In the genomic region with DNA sequence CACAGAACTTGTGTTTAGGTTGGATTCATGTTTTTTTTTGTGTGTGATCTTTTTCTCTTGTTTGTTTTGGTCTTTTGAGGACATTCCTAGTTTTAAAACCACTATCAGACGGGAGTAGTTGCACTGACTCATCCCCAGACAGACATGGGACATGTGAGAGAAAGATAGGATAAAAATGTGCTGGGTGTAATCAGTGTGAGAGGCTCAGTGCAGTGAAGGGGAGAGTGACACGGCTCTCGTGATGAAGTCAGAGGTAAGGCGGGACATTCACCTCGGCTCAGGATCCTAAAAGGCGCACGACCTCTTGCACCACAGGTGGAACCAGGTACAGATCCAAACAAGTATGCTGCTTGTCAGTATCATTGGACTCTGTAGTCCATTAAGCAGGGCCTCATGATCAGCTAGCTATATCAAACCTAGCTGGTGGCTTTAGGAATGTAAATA, we compare ENCODE assay signal across 10 cellular contexts. TPM values are rescaled to one million over a fixed set of nuclear protein-coding genes. Genes with fewer than 3 reads are reported as not detected.
A peak's percentile ranks its signal among the peaks of the same experiment; 100 is the strongest.
DNase-seq lines count a peak whose midpoint lies in the region; ATAC-seq and TF ChIP-seq lines count a peak whose summit lies in the region.
"Had no signal": no experiment of that assay in that cellular context is flagged by ENCODE, and none has a peak within 500 bp of the region (broad histone marks: within the 10 kb centered on the region; RNA-seq: fewer than 3 reads in every experiment).

No MANE protein-coding gene starts in this region.

- H3K4me2 ChIP-seq in KMS-11, result peak overlapping the region; percentile 10; the same call in 1 of the 2 replicates

- WGBS in upper lobe of left lung, 2 donors, result 80% methylated on average over 7 of the region's 7 CpGs
- WGBS in body of pancreas, 2 donors, result 79% methylated on average over 7 of the region's 7 CpGs

- peaks cover 45% of the 10 kb centered on the region for H4K20me1 ChIP-seq in KMS-11 (ENCODE audit: insufficient read depth)

- DNase-seq in cardiac fibroblast (ENCODE audit: low read depth in 2 of 2) (peak; percentile 49 to 74), left lung (no peak), upper lobe of left lung (no peak), body of pancreas (no peak), NCI-H2081 (lab: John Stamatoyannopoulos, UW) (no peak), SIG-M5 (lab: John Stamatoyannopoulos, UW) (no peak)
- DNase-seq: activated CD8-positive, alpha-beta T cell treated with anti-CD3 and anti-CD28 coated beads, Interleukin-2, amount 10 ng/mL, durations not matched to agents 7 days and 5 days; NCI-H2171 treated with DMSO at 0.1 percent for 48 hours had no signal

- no peaks in the 10 kb centered on the region for H3K9me3 ChIP-seq in left lung
- no peaks in the 10 kb centered on the region for H3K9me3 ChIP-seq in upper lobe of left lung
- no peaks in the 10 kb centered on the region for H3K9me3 ChIP-seq in body of pancreas

- H3K9ac ChIP-seq in KMS-11, result no peak overlapping the region

- no peak for TF ChIP-seq EP300 in upper lobe of left lung (IDR thresholded peaks at IDR 0.05)

- TF ChIP-seq CTCF in KMS-11 (conservative IDR thresholded peaks at IDR 0.05; ENCODE audit: low read depth, low read length) (no peak), cardiac fibroblast (IDR thresholded peaks at IDR 0.05; ENCODE audit: low read depth, low read length) (no peak), left lung (IDR thresholded peaks at IDR 0.05) (no peak), upper lobe of left lung (IDR thresholded peaks at IDR 0.05) (no peak), body of pancreas (IDR thresholded peaks at IDR 0.05) (no peak)

- no peaks in the 10 kb centered on the region for H3K27me3 ChIP-seq in KMS-11 (ENCODE audit: insufficient read depth, low read depth)
- no peaks in the 10 kb centered on the region for H3K27me3 ChIP-seq in left lung
- no peaks in the 10 kb centered on the region for H3K27me3 ChIP-seq in upper lobe of left lung
- no peaks in the 10 kb centered on the region for H3K27me3 ChIP-seq in body of pancreas

- H3K4me3 ChIP-seq in KMS-11 (IDR thresholded peaks at IDR 0.05; ENCODE audit: insufficient read depth, low read depth, low read length), result no peak overlapping the region
- H3K4me3 ChIP-seq in cardiac fibroblast (replicated peaks in 1 of 2; ENCODE audit: low read depth in 2 of 2, low read length in 2 of 2), result no peak overlapping the region
- H3K4me3 ChIP-seq in left lung, result no peak overlapping the region
- no peak overlapping the region for H3K4me3 ChIP-seq in upper lobe of left lung
- H3K4me3 ChIP-seq in body of pancreas, result no peak overlapping the region
- H3K4me3 ChIP-seq: SK-N-MC had no signal

- H3K4me1 ChIP-seq in KMS-11 (ENCODE audit: low read depth, poor library complexity, severe bottlenecking) (peaks cover 98% of the 10 kb centered on the region), left lung (peaks cover 59 to 94% of the 10 kb centered on the region in 2 donors), upper lobe of left lung (peaks cover 76 to 89% (median 84%) of the 10 kb centered on the region in 4 donors), body of pancreas (peaks cover 98% of the 10 kb centered on the region)

- TF ChIP-seq POLR2A in upper lobe of left lung (IDR thresholded peaks at IDR 0.05) (no peak), body of pancreas (IDR thresholded peaks at IDR 0.05) (no peak)

- intact Hi-C loops in left lung (cut with DNase I) (loop anchor here in 1 of 2 donors (10.0 kb wide), 1 partner anchor 76 kb away; no protein-coding TSS in a partner anchor), body of pancreas (cut with DNase I) (no loop called here)

- ATAC-seq in left lung (peak; percentile 14), upper lobe of left lung (ENCODE audit: low FRiP score in 2 of 2) (peak in 1 of 2 donors; percentile 81), body of pancreas (no peak)
- ATAC-seq: activated CD8-positive, alpha-beta T cell treated with anti-CD3 and anti-CD28 coated beads, Interleukin-2, amount 10 ng/mL, durations not matched to agents 7 days and 5 days had no signal

- H3K36me3 ChIP-seq in KMS-11 (ENCODE audit: insufficient read depth) (no peaks in the 10 kb centered on the region), left lung (peaks cover 0 to 5% of the 10 kb centered on the region in 2 donors), upper lobe of left lung (peaks cover 0 to 15% (median 0%) of the 10 kb centered on the region in 4 donors), body of pancreas (replicated peaks in 1 of 2; ENCODE audit: insufficient read depth in 1 of 2, low read depth in 2 of 2) (no peaks in the 10 kb centered on the region)

- H3K79me2 ChIP-seq in KMS-11 (ENCODE audit: insufficient read depth, low read depth), result peaks cover 100% of the 10 kb centered on the region

- H3K27ac ChIP-seq in KMS-11, result peak overlapping the region; percentile 60; the same call in 1 of the 2 replicates
- H3K27ac ChIP-seq in left lung, result peak overlapping the region; percentile 11 to 14
- peak overlapping the region; percentile 13 to 81 (median 48) for H3K27ac ChIP-seq in upper lobe of left lung
- no peak overlapping the region for H3K27ac ChIP-seq in body of pancreas
- H3K27ac ChIP-seq: SK-N-MC had no signal

- H2AFZ ChIP-seq in KMS-11 (ENCODE audit: low read depth), result no peak overlapping the region

RNA-seq across cellular contexts. Expression of gene FOXO3, which starts 17.9 kb away (rescaled TPM):
- total RNA-seq in left lung (10 to 100 TPM; 50.0 to 53.9 TPM), upper lobe of left lung (100 to 1,000 TPM in 1 of 6 donors, 10 to 100 TPM in 5; 52.6 to 101 (median 71.9) TPM), body of pancreas (10 to 100 TPM; 62.8 to 69.5 TPM)

Comparison
In these comparisons a context has a peak if more than half of its experiments do, and no peak if none do; other contexts are left out.
1. H3K27ac ChIP-seq: peak in KMS-11 (single experiment), left lung (2 of 2) and upper lobe of left lung (4 of 4); none in body of pancreas (0 of 4).
2. DNase-seq: peak in cardiac fibroblast (2 of 2); none in left lung (0 of 2), upper lobe of left lung (0 of 2), body of pancreas (0 of 4), NCI-H2081 (0 of 2) and SIG-M5 (single experiment).